9 cellular contexts compared by ENCODE assay signal in genomic region chr1:12353981-12354380, GRCh38.
"Had no signal": no experiment of that assay in that cellular context is flagged by ENCODE, and none has a peak within 500 bp of the region (broad histone marks: within the 10 kb centered on the region; RNA-seq: fewer than 3 reads in every experiment).

No MANE protein-coding gene starts in this region.

- H3K4me3 Mint-ChIP-seq: HFFc6, IgD-negative memory B cell had no signal

- H3K27ac ChIP-seq: GM23248, HL-60 had no signal

- H2AFZ ChIP-seq: GM23248 had no signal

- DNase-seq: GM23248, GOT3, H7, HFFc6 had no signal

- ATAC-seq: HCT116, HepG2 had no signal

- H3K27ac Mint-ChIP-seq: HFFc6 had no signal

- H3K9ac ChIP-seq: GM23248 had no signal

- H3K4me3 ChIP-seq: GM23248, HAP-1 had no signal

- H3K9me3 Mint-ChIP-seq: HFFc6 had no signal

- H3K9me3 ChIP-seq: HAP-1 had no signal

- H3K27me3 Mint-ChIP-seq: IgD-negative memory B cell had no signal
